In genomic region chr10:63236113-63236935, GRCh38 we compare ENCODE assay signal across 9 cellular contexts.
DNase-seq lines count a peak whose midpoint lies in the region; ATAC-seq and TF ChIP-seq lines count a peak whose summit lies in the region.
"Had no signal": no experiment of that assay in that cellular context is flagged by ENCODE, and none has a peak within 500 bp of the region (broad histone marks: within the 10 kb centered on the region; RNA-seq: fewer than 3 reads in every experiment).

No MANE protein-coding gene starts in this region.

- no peak overlapping the region for H3K18ac ChIP-seq in IMR-90 (ENCODE audit: low read depth, low read length)

- H2AFZ ChIP-seq in IMR-90 (replicated peaks; ENCODE audit: low read length, poor library complexity), result no peak overlapping the region
- no peak overlapping the region for H2AFZ ChIP-seq in hepatocyte

- H3K4me1 Mint-ChIP-seq in activated CD8-positive, alpha-beta T cell treated with anti-CD3 and anti-CD28 coated beads, Interleukin-2, amount 10 ng/mL, durations not matched to agents 7 days and 5 days (ENCODE audit: low read depth), result peaks cover 52% of the 10 kb centered on the region

- H3K4me2 ChIP-seq in IMR-90 (ENCODE audit: low read depth, low read length) (peak overlapping the region; percentile 55; the same call in 1 of the 2 replicates), hepatocyte (peak overlapping the region; percentile 42)

- no peak overlapping the region for H3K9ac ChIP-seq in IMR-90 (ENCODE audit: low read depth, low read length)

- H3K9me3 Mint-ChIP-seq in activated CD8-positive, alpha-beta T cell treated with anti-CD3 and anti-CD28 coated beads, Interleukin-2, amount 10 ng/mL, durations not matched to agents 7 days and 5 days (ENCODE audit: insufficient read depth), result no peaks in the 10 kb centered on the region
- H3K9me3 Mint-ChIP-seq: dendritic cell treated with granulocyte-macrophage colony-stimulating factor and Interleukin-4, amounts not matched to agents 40 ng/mL and 50 ng/mL, for 4 days had no signal

- H3K27me3 Mint-ChIP-seq in activated CD8-positive, alpha-beta T cell treated with anti-CD3 and anti-CD28 coated beads, Interleukin-2, amount 10 ng/mL, durations not matched to agents 7 days and 5 days (ENCODE audit: low read depth), result no peaks in the 10 kb centered on the region
- H3K27me3 Mint-ChIP-seq: dendritic cell treated with granulocyte-macrophage colony-stimulating factor and Interleukin-4, amounts not matched to agents 40 ng/mL and 50 ng/mL, for 4 days had no signal

- no TSS peak for BruUV-seq in IMR-90 (replicated peaks; lab: Mats Ljungman, UMichigan)

- 0 out of 2 replicates have a peak, but pooled peaks have one; percentile 28 for TF ChIP-seq RAD21 in IMR-90 (IDR thresholded peaks at IDR 0.05; ENCODE audit: low read length)

- H3K4me3 Mint-ChIP-seq in activated CD8-positive, alpha-beta T cell treated with anti-CD3 and anti-CD28 coated beads, Interleukin-2, amount 10 ng/mL, durations not matched to agents 7 days and 5 days, result peak overlapping the region; percentile 18
- H3K4me3 Mint-ChIP-seq: dendritic cell treated with granulocyte-macrophage colony-stimulating factor and Interleukin-4, amounts not matched to agents 40 ng/mL and 50 ng/mL, for 4 days had no signal

- 0 out of 2 replicates have a peak, but pooled peaks cover 2% of the 10 kb centered on the region for H3K4me1 ChIP-seq in IMR-90 (ENCODE audit: control insufficient read depth, insufficient read depth, low read length)
- H3K4me1 ChIP-seq in hepatocyte (ENCODE audit: insufficient read depth), result peaks cover 8% of the 10 kb centered on the region

- H3K14ac ChIP-seq in IMR-90 (replicated peaks; ENCODE audit: low read depth, low read length), result no peak overlapping the region

- in situ Hi-C loops in IMR-90 (cut with MboI; ENCODE audit: low sequenced_read_pairs), result no loop called here

- no peaks in the 10 kb centered on the region for H3K9me2 ChIP-seq in hepatocyte (replicated peaks; ENCODE audit: insufficient read depth)

- peak overlapping the region; percentile 57 for H3K27ac Mint-ChIP-seq in activated CD8-positive, alpha-beta T cell treated with anti-CD3 and anti-CD28 coated beads, Interleukin-2, amount 10 ng/mL, durations not matched to agents 7 days and 5 days
- H3K27ac Mint-ChIP-seq: dendritic cell treated with granulocyte-macrophage colony-stimulating factor and Interleukin-4, amounts not matched to agents 40 ng/mL and 50 ng/mL, for 4 days had no signal

- peak overlapping the region; percentile 13; the same call in 1 of the 2 replicates for H3K4me3 ChIP-seq in GM08714 (ENCODE audit: low read length)
- H3K4me3 ChIP-seq in IMR-90 (ENCODE audit: insufficient read depth, low read depth, low read length), result no peak overlapping the region
- H3K4me3 ChIP-seq in hepatocyte, result no peak overlapping the region

- peaks cover 27% of the 10 kb centered on the region for H3K36me3 Mint-ChIP-seq in activated CD8-positive, alpha-beta T cell treated with anti-CD3 and anti-CD28 coated beads, Interleukin-2, amount 10 ng/mL, durations not matched to agents 7 days and 5 days (ENCODE audit: low read depth)

- POLR2A ChIA-PET in IMR-90 (lab: Charles Lee; ENCODE audit: unreplicated experiment), result interaction anchor here (0.6 kb wide), 1 partner anchor 179 kb away, joined by 3 read pairs; no protein-coding TSS in a partner anchor
- POLR2A ChIA-PET in activated CD8-positive, alpha-beta T cell treated with anti-CD3 and anti-CD28 coated beads, Interleukin-2, amount 10 ng/mL, durations not matched to agents 7 days and 5 days (lab: Charles Lee), result interaction anchor here (0.8 to 2.2 kb wide), 2 partner anchors 27 to 32 kb away, joined by 4 to 18 read pairs; no protein-coding TSS in a partner anchor

- TF ChIP-seq CTCF in IMR-90 (conservative IDR thresholded peaks at IDR 0.05; ENCODE audit: low read depth, low read length) (no peak), hepatocyte (IDR thresholded peaks at IDR 0.05; ENCODE audit: poor library complexity) (no peak)

- dilution Hi-C loops in IMR-90 (cut with HindIII; ENCODE audit: low sequenced_read_pairs, unreplicated experiment), result no loop called here

- CTCF ChIA-PET in IMR-90 (lab: Yijun Ruan, JAX), result interaction anchor here (0.7 kb wide), 1 partner anchor 10 kb away, joined by 3 read pairs; no protein-coding TSS in a partner anchor
- CTCF ChIA-PET in activated CD8-positive, alpha-beta T cell treated with anti-CD3 and anti-CD28 coated beads, Interleukin-2, amount 10 ng/mL, durations not matched to agents 7 days and 5 days (lab: Charles Lee), result interaction anchor here (0.9 to 1.8 kb wide), 6 partner anchors 8 to 393 kb away, joined by 3 to 11 read pairs (median 4); no protein-coding TSS in a partner anchor

- no peak overlapping the region for H2BK15ac ChIP-seq in IMR-90 (ENCODE audit: low read depth, low read length)

- H2BK20ac ChIP-seq in IMR-90 (ENCODE audit: low read depth, low read length), result no peak overlapping the region

- peaks cover 12 to 53% of the 10 kb centered on the region in 2 experiments for H3K79me1 ChIP-seq in IMR-90 (ENCODE audit: low read depth in 1 of 2, low read length in 2 of 2)

- no peak overlapping the region for H3K23ac ChIP-seq in IMR-90 (ENCODE audit: low read depth, low read length)

- TF ChIP-seq POLR2A in IMR-90 (IDR thresholded peaks at IDR 0.05; ENCODE audit: low read depth, low read length), result no peak

- H2AK9ac ChIP-seq in IMR-90 (replicated peaks; ENCODE audit: low read depth, low read length, poor library complexity), result no peak overlapping the region

- H3K9me3 ChIP-seq in IMR-90 (ENCODE audit: control insufficient read depth, insufficient read depth, low read length), result no peaks in the 10 kb centered on the region
- no peaks in the 10 kb centered on the region for H3K9me3 ChIP-seq in hepatocyte (ENCODE audit: low read depth)

- H4K20me1 ChIP-seq in IMR-90 (ENCODE audit: insufficient read depth, low read length), result peaks cover 24% of the 10 kb centered on the region; the same call in 1 of the 2 replicates
- peaks cover 84% of the 10 kb centered on the region for H4K20me1 ChIP-seq in hepatocyte (ENCODE audit: insufficient read depth, poor library complexity, severe bottlenecking)

- peaks cover 2% of the 10 kb centered on the region; the same call in 1 of the 2 replicates for H3K36me3 ChIP-seq in IMR-90 (ENCODE audit: control insufficient read depth, insufficient read depth, low read length)
- no peaks in the 10 kb centered on the region for H3K36me3 ChIP-seq in hepatocyte (replicated peaks; ENCODE audit: insufficient read depth, low read depth)

- no peak overlapping the region; a peak in 1 of 4 replicates for H4K8ac ChIP-seq in IMR-90 (ENCODE audit: low read depth in 2 of 2, low read length in 2 of 2)

- H4K91ac ChIP-seq in IMR-90 (ENCODE audit: insufficient read depth, low read depth, low read length), result no peak overlapping the region

- H3K27ac ChIP-seq in IMR-90 (ENCODE audit: insufficient read depth, low read length), result peak overlapping the region; percentile 45; the same call in 1 of the 2 replicates
- H3K27ac ChIP-seq in hepatocyte, result peak overlapping the region; percentile 76

- H2BK120ac ChIP-seq in IMR-90 (ENCODE audit: low read depth, low read length), result no peak overlapping the region

- ATAC-seq in GM21619 (IDR thresholded peaks at IDR 0.05; ENCODE audit: unreplicated experiment) (peak; percentile 92), IMR-90 (ENCODE audit: low read depth) (peak; percentile 96)
- ATAC-seq in activated CD8-positive, alpha-beta T cell treated with anti-CD3 and anti-CD28 coated beads, Interleukin-2, amount 10 ng/mL, durations not matched to agents 7 days and 5 days, result peak; percentile 91

- H2AK5ac ChIP-seq in IMR-90 (ENCODE audit: low read depth, low read length), result no peak overlapping the region

- intact Hi-C loops in IMR-90 (cut with micrococcal nuclease), result no loop called here

- no peak overlapping the region for H3K4ac ChIP-seq in IMR-90 (ENCODE audit: low read depth, low read length)

- peak; percentile 96 for DNase-seq in IMR-90
- peak; percentile 34 for DNase-seq in activated CD8-positive, alpha-beta T cell treated with anti-CD3 and anti-CD28 coated beads, Interleukin-2, amount 10 ng/mL, durations not matched to agents 7 days and 5 days
- peak; percentile 69 for DNase-seq in hepatocyte (ENCODE audit: low spot score)
- peak; percentile 86 for DNase-seq in stromal cell of bone marrow (ENCODE audit: low read depth)
- DNase-seq in NCI-H510A (lab: John Stamatoyannopoulos, UW), result no peak
- no peak for DNase-seq in cortex of kidney (lab: John Stamatoyannopoulos, UW)

- H3K27me3 ChIP-seq in IMR-90 (ENCODE audit: control insufficient read depth, insufficient read depth, low read length), result no peaks in the 10 kb centered on the region
- H3K27me3 ChIP-seq in hepatocyte, result no peaks in the 10 kb centered on the region

- no peak overlapping the region for H4K5ac ChIP-seq in IMR-90 (ENCODE audit: low read depth, low read length)

- H3K9me1 ChIP-seq in IMR-90 (ENCODE audit: insufficient read depth, low read length), result peaks cover 4% of the 10 kb centered on the region; the same call in 1 of the 2 replicates

- H3K56ac ChIP-seq in IMR-90 (ENCODE audit: extremely low read depth, insufficient read depth, low read length), result no peak overlapping the region; the same call in 1 of the 2 replicates

- peak overlapping the region; percentile 39 for H2BK5ac ChIP-seq in IMR-90 (ENCODE audit: low read depth, low read length, poor library complexity, severe bottlenecking)

- peaks cover 93% of the 10 kb centered on the region for H3K79me2 ChIP-seq in hepatocyte

- no CpG with 5 or more reads among the region's 2 CpGs for WGBS in IMR-90 (ENCODE audit: extremely low coverage in 2 of 2, insufficient read length in 1 of 2), 2 experiments
- 85% methylated on average over 2 of the region's 2 CpGs for WGBS in hepatocyte (ENCODE audit: low lambda C conversion rate, missing lambda C conversion rate)

TF ChIP-seq in IMR-90, 13 proteins besides CTCF, POLR2A, EP300 and RAD21 (continues in another document):
- TF ChIP-seq NFE2L2 (IDR thresholded peaks at IDR 0.05; ENCODE audit: low read depth, low read length) (peak; percentile 46; the same call in 1 of the 2 replicates), BHLHE40 (IDR thresholded peaks at IDR 0.05; ENCODE audit: low read depth, low read length) (peak; percentile 59; the same call in 1 of the 2 replicates), MAFK (IDR thresholded peaks at IDR 0.05; ENCODE audit: low read depth, low read length) (0 out of 2 replicates have a peak, but pooled peaks have one; percentile 14), FOS (IDR thresholded peaks at IDR 0.05; ENCODE audit: low read depth, low read length) (peak; percentile 97)
- TF ChIP-seq, protein P1, sequence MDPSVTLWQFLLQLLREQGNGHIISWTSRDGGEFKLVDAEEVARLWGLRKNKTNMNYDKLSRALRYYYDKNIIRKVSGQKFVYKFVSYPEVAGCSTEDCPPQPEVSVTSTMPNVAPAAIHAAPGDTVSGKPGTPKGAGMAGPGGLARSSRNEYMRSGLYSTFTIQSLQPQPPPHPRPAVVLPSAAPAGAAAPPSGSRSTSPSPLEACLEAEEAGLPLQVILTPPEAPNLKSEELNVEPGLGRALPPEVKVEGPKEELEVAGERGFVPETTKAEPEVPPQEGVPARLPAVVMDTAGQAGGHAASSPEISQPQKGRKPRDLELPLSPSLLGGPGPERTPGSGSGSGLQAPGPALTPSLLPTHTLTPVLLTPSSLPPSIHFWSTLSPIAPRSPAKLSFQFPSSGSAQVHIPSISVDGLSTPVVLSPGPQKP (IDR thresholded peaks at IDR 0.05; ENCODE audit: borderline replicate concordance, low read depth, low read length), result no peak

Comparison
In these comparisons a context has a peak if more than half of its experiments do, and no peak if none do; other contexts are left out.
1. DNase-seq: peak in IMR-90 (single experiment), activated CD8-positive, alpha-beta T cell treated with anti-CD3 and anti-CD28 coated beads, Interleukin-2, amount 10 ng/mL, durations not matched to agents 7 days and 5 days (single experiment), hepatocyte (single experiment) and stromal cell of bone marrow (single experiment); none in NCI-H510A (single experiment) and cortex of kidney (single experiment).
2. Peak in every context shown above with its lines, with median percentiles within 50 percentile points of each other: ATAC-seq.